Comparison of ENCODE assay signal across 24 cellular contexts in the genomic region with DNA sequence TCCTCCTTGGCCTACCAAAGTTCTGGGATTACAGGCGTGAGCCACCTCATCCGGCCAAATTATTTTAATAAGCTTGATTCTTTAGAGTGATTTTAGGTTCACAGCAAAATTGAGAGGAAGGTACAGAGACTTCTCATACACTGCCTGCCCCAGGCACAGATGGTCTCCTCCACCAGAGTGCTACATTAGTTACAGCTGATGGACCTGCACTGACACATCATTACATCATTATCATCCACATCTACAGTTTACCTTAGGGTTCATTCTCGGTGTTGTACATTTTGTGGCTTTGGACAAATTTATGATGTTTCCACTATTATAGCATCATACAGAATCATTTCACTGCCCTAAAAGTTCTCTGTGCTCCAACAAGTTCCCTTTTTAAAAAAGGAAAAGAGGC.
"Had no signal": no experiment of that assay in that cellular context is flagged by ENCODE, and none has a peak within 500 bp of the region (broad histone marks: within the 10 kb centered on the region; RNA-seq: fewer than 3 reads in every experiment).

No MANE protein-coding gene starts in this region.

- H3K4me3 ChIP-seq: breast epithelium, coronary artery, esophagus squamous epithelium, heart right ventricle, right lobe of liver, skin epidermis, tibial artery had no signal

- H3K9me3 Mint-ChIP-seq: activated B cell treated with CpG ODN at 0.5 μM for 24 hours; activated T-cell treated with anti-CD3 and anti-CD28 coated beads, Interleukin-2, amount 50 U/mL, for 4 hours; activated T-helper 2 cell treated with anti-CD3 and anti-CD28 coated beads, Interferon-gamma antibody, Interleukin-2, Interleukin-4, amounts not matched to agents 10 μg/mL and 5 μg/mL and 100 μg/mL, durations not matched to agents 14 hours and 24 hours and 36 hours; central memory CD8-positive, alpha-beta T cell; nephron progenitor cell; stimulated activated naive CD8-positive, alpha-beta T cell treated with anti-CD3 and anti-CD28 coated beads, Interleukin-15, amount 100 ng/mL, for 72 hours had no signal

- ATAC-seq: activated T-cell treated with anti-CD3 and anti-CD28 coated beads, Interleukin-2, amount 50 U/mL, for 4 hours; right lobe of liver; stimulated activated naive CD8-positive, alpha-beta T cell treated with anti-CD3 and anti-CD28 coated beads, Interleukin-15, amount 100 ng/mL, for 72 hours had no signal

- H3K9me3 ChIP-seq: breast epithelium, esophagus squamous epithelium, heart right ventricle, right lobe of liver, tibial artery had no signal

- FAIRE-seq: keratinocyte had no signal

- H3K27me3 Mint-ChIP-seq: activated B cell treated with CpG ODN at 0.5 μM for 24 hours; activated CD4-positive, alpha-beta T cell treated with anti-CD3 and anti-CD28 coated beads for 36 hours; central memory CD8-positive, alpha-beta T cell; stimulated activated naive CD8-positive, alpha-beta T cell treated with anti-CD3 and anti-CD28 coated beads, Interleukin-15, amount 100 ng/mL, for 72 hours had no signal

- H3K4me1 ChIP-seq: breast epithelium had no signal

- H3K36me3 ChIP-seq: breast epithelium, esophagus squamous epithelium, heart right ventricle, right lobe of liver, tibial artery had no signal

- H3K27me3 ChIP-seq: breast epithelium, heart right ventricle, right lobe of liver had no signal

- DNase-seq: activated B cell treated with CpG ODN at 0.5 μM for 24 hours; activated CD4-positive, alpha-beta T cell treated with anti-CD3 and anti-CD28 coated beads, Interleukin-2, amount 50 U/mL, for 4 hours; activated CD8-positive, alpha-beta memory T cell treated with anti-CD3 and anti-CD28 coated beads, Interleukin-2, amount 50 U/mL, for 48 hours; activated naive CD4-positive, alpha-beta T cell treated with Interleukin-2 at 50 U/mL for 16 hours; activated naive CD8-positive, alpha-beta T cell treated with anti-CD3 and anti-CD28 coated beads for 36 hours; activated T-cell treated with anti-CD3 and anti-CD28 coated beads, Interleukin-2, amount 50 U/mL, for 4 hours; esophagus squamous epithelium; heart right ventricle; left colon; mesenchymal stem cell; occipital lobe; right lobe of liver; stimulated activated CD4-positive, alpha-beta T cell treated with anti-CD3 and anti-CD28 coated beads, Interleukin-1b, Interleukin-23, amount 100 ng/mL, for 48 hours; stimulated activated naive CD8-positive, alpha-beta T cell treated with anti-CD3 and anti-CD28 coated beads, Interleukin-15, amount 100 ng/mL, for 72 hours; T-helper 9 cell; tibial artery had no signal

- H3K27ac ChIP-seq: breast epithelium, coronary artery, esophagus squamous epithelium, right lobe of liver, skin epidermis, tibial artery had no signal

- H3K4me3 Mint-ChIP-seq: activated B cell treated with CpG ODN at 0.5 μM for 24 hours; activated CD4-positive, alpha-beta T cell treated with anti-CD3 and anti-CD28 coated beads for 36 hours; activated naive CD8-positive, alpha-beta T cell treated with anti-CD3 and anti-CD28 coated beads for 36 hours; activated T-cell treated with anti-CD3 and anti-CD28 coated beads, Interleukin-2, amount 50 U/mL, for 4 hours; central memory CD8-positive, alpha-beta T cell; nephron progenitor cell; stimulated activated naive CD8-positive, alpha-beta T cell treated with anti-CD3 and anti-CD28 coated beads, Interleukin-15, amount 100 ng/mL, for 72 hours had no signal

- H3K27ac Mint-ChIP-seq: activated B cell treated with CpG ODN at 0.5 μM for 24 hours; activated CD4-positive, alpha-beta T cell treated with anti-CD3 and anti-CD28 coated beads for 36 hours; activated naive CD8-positive, alpha-beta T cell treated with anti-CD3 and anti-CD28 coated beads for 36 hours; activated T-helper 2 cell treated with anti-CD3 and anti-CD28 coated beads, Interferon-gamma antibody, Interleukin-2, Interleukin-4, amounts not matched to agents 10 μg/mL and 5 μg/mL and 100 μg/mL, durations not matched to agents 14 hours and 24 hours and 36 hours; stimulated activated naive CD8-positive, alpha-beta T cell treated with anti-CD3 and anti-CD28 coated beads, Interleukin-15, amount 100 ng/mL, for 72 hours had no signal
